11 cellular contexts compared by ENCODE assay signal in genomic region chr17:77875051-77875780, GRCh38.
DNase-seq lines count a peak whose midpoint lies in the region; ATAC-seq and TF ChIP-seq lines count a peak whose summit lies in the region.
"Had no signal": no experiment of that assay in that cellular context is flagged by ENCODE, and none has a peak within 500 bp of the region (broad histone marks: within the 10 kb centered on the region; RNA-seq: fewer than 3 reads in every experiment).

No MANE protein-coding gene starts in this region.

- H3K36me3 Mint-ChIP-seq in chondrocyte (ENCODE audit: low read depth) (peaks cover 9% of the 10 kb centered on the region), neural crest cell (ENCODE audit: low read depth) (no peaks in the 10 kb centered on the region)

- H3K9me3 ChIP-seq in BLaER1, result peaks cover 20% of the 10 kb centered on the region
- no peaks in the 10 kb centered on the region for H3K9me3 ChIP-seq in colonic mucosa

- H3K4me3 Mint-ChIP-seq in chondrocyte (ENCODE audit: unreplicated experiment) (peak overlapping the region; percentile 7), neural crest cell (no peak overlapping the region)

- H3K9ac ChIP-seq in BLaER1 (no peak overlapping the region), KMS-11 (no peak overlapping the region), colonic mucosa (ENCODE audit: low read depth in 2 of 2, low read length in 2 of 2) (no peak overlapping the region)

- H3K27ac ChIP-seq in BLaER1, result no peak overlapping the region
- no peak overlapping the region; the same call in 1 of the 2 replicates for H3K27ac ChIP-seq in KMS-11
- H3K27ac ChIP-seq in coronary artery, result peak overlapping the region in 1 of 2 donors; percentile 28
- no peak overlapping the region for H3K27ac ChIP-seq in colonic mucosa
- H3K27ac ChIP-seq: RWPE1 had no signal

- H3K9me3 Mint-ChIP-seq in chondrocyte (ENCODE audit: low read depth) (peaks cover 11% of the 10 kb centered on the region), neural crest cell (peaks cover 3% of the 10 kb centered on the region)

- H3K27ac Mint-ChIP-seq in chondrocyte (ENCODE audit: unreplicated experiment) (peak overlapping the region; percentile 78), neural crest cell (ENCODE audit: unreplicated experiment) (peak overlapping the region; percentile 87)

- TF ChIP-seq CTCF in KMS-11 (conservative IDR thresholded peaks at IDR 0.05; ENCODE audit: low read depth, low read length), result no peak
- TF ChIP-seq CTCF in chondrocyte (IDR thresholded peaks at IDR 0.05), result no peak
- TF ChIP-seq CTCF in neural crest cell (conservative IDR thresholded peaks at IDR 0.05), result no peak
- no peak for TF ChIP-seq CTCF in coronary artery (IDR thresholded peaks at IDR 0.05)
- no peak for TF ChIP-seq CTCF in colonic mucosa (IDR thresholded peaks at IDR 0.05)

- H4K20me1 ChIP-seq in BLaER1, result peaks cover 12% of the 10 kb centered on the region; the same call in 1 of the 2 replicates
- no peaks in the 10 kb centered on the region for H4K20me1 ChIP-seq in KMS-11 (ENCODE audit: insufficient read depth)

- H3K4me3 ChIP-seq in BLaER1 (no peak overlapping the region), KMS-11 (IDR thresholded peaks at IDR 0.05; ENCODE audit: insufficient read depth, low read depth, low read length) (no peak overlapping the region), coronary artery (no peak overlapping the region), colonic mucosa (no peak overlapping the region)

- H3K27me3 Mint-ChIP-seq in chondrocyte (ENCODE audit: low read depth) (peaks cover 33% of the 10 kb centered on the region), neural crest cell (ENCODE audit: low read depth) (no peaks in the 10 kb centered on the region)

- H3K4me1 ChIP-seq in BLaER1 (peaks cover 15% of the 10 kb centered on the region), KMS-11 (ENCODE audit: low read depth, poor library complexity, severe bottlenecking) (peaks cover 24% of the 10 kb centered on the region), colonic mucosa (no peaks in the 10 kb centered on the region)

- H3K4me1 Mint-ChIP-seq in chondrocyte (ENCODE audit: low read depth), result peaks cover 18% of the 10 kb centered on the region
- H3K4me1 Mint-ChIP-seq in neural crest cell, result no peaks in the 10 kb centered on the region

- no peaks in the 10 kb centered on the region for H3K36me3 ChIP-seq in BLaER1
- no peaks in the 10 kb centered on the region for H3K36me3 ChIP-seq in KMS-11 (ENCODE audit: insufficient read depth)
- no peaks in the 10 kb centered on the region for H3K36me3 ChIP-seq in colonic mucosa

- peak overlapping the region; percentile 31; the same call in 1 of the 2 replicates for H2AFZ ChIP-seq in KMS-11 (ENCODE audit: low read depth)

- H3K79me2 ChIP-seq in KMS-11 (ENCODE audit: insufficient read depth, low read depth), result no peaks in the 10 kb centered on the region

- peak overlapping the region; percentile 33 for H3K4me2 ChIP-seq in BLaER1
- 0 out of 2 replicates have a peak overlapping the region, but pooled peaks have one; percentile 5 for H3K4me2 ChIP-seq in KMS-11

- intact Hi-C loops in colonic mucosa (cut with DNase I), result no loop called here

- DNase-seq in chondrocyte (ENCODE audit: low spot score), result no peak
- no peak for DNase-seq in neural crest cell (ENCODE audit: low read depth, low spot score)
- DNase-seq in coronary artery (ENCODE audit: low spot score), result no peak
- DNase-seq in colonic mucosa, result no peak
- DNase-seq: head of caudate nucleus, small intestine had no signal

- H3K27me3 ChIP-seq in BLaER1 (peaks cover 24% of the 10 kb centered on the region), KMS-11 (ENCODE audit: insufficient read depth, low read depth) (no peaks in the 10 kb centered on the region), colonic mucosa (no peaks in the 10 kb centered on the region)

- ATAC-seq in HG03342 (IDR thresholded peaks at IDR 0.05; ENCODE audit: unreplicated experiment) (no peak), GM21737 (IDR thresholded peaks at IDR 0.05; ENCODE audit: unreplicated experiment) (no peak)
